19 cellular contexts compared by ENCODE assay signal in the genomic region with DNA sequence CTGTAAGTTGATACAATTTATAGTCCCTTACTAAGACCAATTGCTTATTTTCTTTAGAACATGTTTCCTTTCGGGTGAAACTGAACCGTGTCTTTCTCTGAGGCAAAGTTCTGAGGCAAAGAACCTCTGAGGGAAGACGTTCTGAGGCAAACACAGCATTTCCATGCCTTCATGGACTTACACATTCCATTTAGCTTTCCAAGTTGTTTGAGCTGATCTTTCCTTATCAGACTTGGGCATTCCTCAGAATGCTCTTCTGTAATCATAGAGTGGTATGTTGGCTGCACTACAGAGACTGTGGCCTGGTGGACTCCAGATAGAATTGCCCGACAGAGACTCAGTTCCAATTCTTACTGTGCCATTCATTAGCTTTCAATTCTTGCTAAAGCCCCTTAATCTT.
DNase-seq lines count a peak whose midpoint lies in the region; ATAC-seq, FAIRE-seq and TF ChIP-seq lines count a peak whose summit lies in the region.
"Had no signal": no experiment of that assay in that cellular context is flagged by ENCODE, and none has a peak within 500 bp of the region (broad histone marks: within the 10 kb centered on the region; RNA-seq: fewer than 3 reads in every experiment).

No MANE protein-coding gene starts in this region.

- peaks cover 21% of the 10 kb centered on the region for H3K27me3 Mint-ChIP-seq in osteocyte (ENCODE audit: unreplicated experiment)
- H3K27me3 Mint-ChIP-seq: stimulated activated memory B cell treated with anti-CD40 and anti-IgM and Interleukin-4, amounts not matched to agents 10 μg/mL and 1 μg/mL and 100 μg/mL, for 72 hours; type B pancreatic cell had no signal

- WGBS in SK-N-SH (ENCODE audit: low lambda C conversion rate): 8% methylated on average over 4 of the region's 4 CpGs
- 19 to 20% methylated on average over 4 of the region's 4 CpGs for WGBS in testis, 2 donors

- H3F3A ChIP-seq in SK-N-SH (replicated peaks; ENCODE audit: insufficient read depth): no peaks in the 10 kb centered on the region

- CTCF ChIA-PET in SK-N-SH (lab: Yijun Ruan, JAX): no interaction called here
- CTCF ChIA-PET in endothelial cell of umbilical vein (lab: Charles Lee): interaction anchor here (2.3 kb wide), 1 partner anchor 10 kb away, joined by 8 read pairs; no protein-coding TSS in a partner anchor

- dilution Hi-C loops in endothelial cell of umbilical vein (cut with MboI; ENCODE audit: extremely low pct_ligation_motif_present, low sequenced_read_pairs): no loop called here

- no peak for DNase-seq in SK-N-SH
- peak; percentile 4 for DNase-seq in endothelial cell of umbilical vein (ENCODE audit: low read depth, low spot score)
- no peak for DNase-seq in lower lobe of right lung
- peak; percentile 43 for DNase-seq in testis
- no peak for DNase-seq in hippocampal formation (lab: John Stamatoyannopoulos, UW)
- DNase-seq in osteocyte (ENCODE audit: extremely low spot score, unreplicated experiment): no peak
- DNase-seq: CD8-positive, alpha-beta T cell; Karpas-422; mammary epithelial cell; NCI-H1436 treated with DMSO at 0.1 percent for 48 hours; nucleus accumbens; PC-3; WERI-Rb-1 had no signal

- H3K4me1 Mint-ChIP-seq in osteocyte (ENCODE audit: unreplicated experiment): no peaks in the 10 kb centered on the region
- H3K4me1 Mint-ChIP-seq: stimulated activated memory B cell treated with anti-CD40 and anti-IgM and Interleukin-4, amounts not matched to agents 10 μg/mL and 1 μg/mL and 100 μg/mL, for 72 hours had no signal

- ATAC-seq in SK-N-SH treated with all-trans-retinoic acid at 6 μM for 48 hours (no peak), lower lobe of right lung (peak; percentile 81 to 94), HG02973 (IDR thresholded peaks at IDR 0.05; ENCODE audit: unreplicated experiment) (no peak)
- ATAC-seq: CD8-positive, alpha-beta T cell; PC-3; stimulated activated memory B cell treated with anti-CD40 and anti-IgM and Interleukin-4, amounts not matched to agents 10 μg/mL and 1 μg/mL and 100 μg/mL, for 72 hours had no signal

- H2AFZ ChIP-seq in SK-N-SH (ENCODE audit: low read depth): no peak overlapping the region
- H2AFZ ChIP-seq in endothelial cell of umbilical vein (ENCODE audit: low read depth, low read length): no peak overlapping the region

- H3K36me3 ChIP-seq in SK-N-SH (replicated peaks in 1 of 2; ENCODE audit: control insufficient read depth in 1 of 2, insufficient read depth in 2 of 2, low read length in 1 of 2): no peaks in the 10 kb centered on the region
- no peaks in the 10 kb centered on the region for H3K36me3 ChIP-seq in endothelial cell of umbilical vein (ENCODE audit: control insufficient read depth in 2 of 2, extremely low read depth in 1 of 2, insufficient read depth in 2 of 2, low read length in 2 of 2)
- H3K36me3 ChIP-seq in lower lobe of right lung: no peaks in the 10 kb centered on the region
- no peaks in the 10 kb centered on the region for H3K36me3 ChIP-seq in testis (ENCODE audit: low read depth, missing control alignments)
- H3K36me3 ChIP-seq: ascending aorta, WERI-Rb-1 had no signal

- peaks cover 4% of the 10 kb centered on the region; the same call in 1 of the 2 replicates for H3K9me2 ChIP-seq in SK-N-SH

- H4K20me1 ChIP-seq in SK-N-SH (ENCODE audit: insufficient read depth): no peaks in the 10 kb centered on the region
- no peaks in the 10 kb centered on the region for H4K20me1 ChIP-seq in endothelial cell of umbilical vein (replicated peaks; ENCODE audit: control insufficient read depth, extremely low read depth, insufficient read depth, low read length)

- intact Hi-C loops in endothelial cell of umbilical vein (cut with micrococcal nuclease) (no loop called here), lower lobe of right lung (cut with DNase I) (no loop called here), testis (cut with DNase I; ENCODE audit: low total_unique reads) (no loop called here)

- no peak overlapping the region for H3K9ac ChIP-seq in SK-N-SH
- H3K9ac ChIP-seq in endothelial cell of umbilical vein (replicated peaks; ENCODE audit: extremely low read depth, insufficient read depth, low read length): no peak overlapping the region

- no peak for FAIRE-seq in endothelial cell of umbilical vein (lab: Jason Lieb, UNC)

- no peak for TF ChIP-seq CTCF in SK-N-SH (IDR thresholded peaks at IDR 0.05)
- TF ChIP-seq CTCF in endothelial cell of umbilical vein (IDR thresholded peaks at IDR 0.05; ENCODE audit: extremely low read depth in 1 of 2, insufficient read depth in 1 of 2, low read depth in 1 of 2, low read length in 2 of 2): no peak
- no peak for TF ChIP-seq CTCF in lower lobe of right lung (IDR thresholded peaks at IDR 0.05)
- TF ChIP-seq CTCF in testis (IDR thresholded peaks at IDR 0.05): no peak
- no peak for TF ChIP-seq CTCF in osteocyte (IDR thresholded peaks at IDR 0.05)

- H3K4me2 ChIP-seq in SK-N-SH (no peak overlapping the region), endothelial cell of umbilical vein (ENCODE audit: insufficient read depth, low read length) (no peak overlapping the region)

- H3K79me2 ChIP-seq in SK-N-SH (ENCODE audit: insufficient read depth) (no peaks in the 10 kb centered on the region), endothelial cell of umbilical vein (ENCODE audit: control insufficient read depth, insufficient read depth, low read length) (no peaks in the 10 kb centered on the region)

- H3K27ac ChIP-seq in SK-N-SH (ENCODE audit: low read depth in 2 of 2, low read length in 1 of 2) (no peak overlapping the region), endothelial cell of umbilical vein (ENCODE audit: insufficient read depth, low read depth, low read length) (no peak overlapping the region), lower lobe of right lung (no peak overlapping the region), testis (peak overlapping the region in 1 of 2 donors; percentile 26)
- H3K27ac ChIP-seq: ascending aorta, skin epidermis, WERI-Rb-1 had no signal

- H3K27me3 ChIP-seq in SK-N-SH (ENCODE audit: insufficient read depth) (no peaks in the 10 kb centered on the region), endothelial cell of umbilical vein (ENCODE audit: control insufficient read depth in 2 of 2, insufficient read depth in 2 of 2, low read length in 2 of 2) (no peaks in the 10 kb centered on the region), lower lobe of right lung (ENCODE audit: low read depth) (no peaks in the 10 kb centered on the region), testis (no peaks in the 10 kb centered on the region)
- H3K27me3 ChIP-seq: ascending aorta had no signal

- TF ChIP-seq RAD21 in SK-N-SH (IDR thresholded peaks at IDR 0.05; ENCODE audit: low read length): no peak

- no peaks in the 10 kb centered on the region for H3K9me3 Mint-ChIP-seq in osteocyte (ENCODE audit: unreplicated experiment)
- H3K9me3 Mint-ChIP-seq: CD8-positive, alpha-beta T cell; stimulated activated memory B cell treated with anti-CD40 and anti-IgM and Interleukin-4, amounts not matched to agents 10 μg/mL and 1 μg/mL and 100 μg/mL, for 72 hours; type B pancreatic cell had no signal

- no peaks in the 10 kb centered on the region for H3K36me3 Mint-ChIP-seq in osteocyte (ENCODE audit: unreplicated experiment)
- H3K36me3 Mint-ChIP-seq: CD8-positive, alpha-beta T cell; stimulated activated memory B cell treated with anti-CD40 and anti-IgM and Interleukin-4, amounts not matched to agents 10 μg/mL and 1 μg/mL and 100 μg/mL, for 72 hours; type B pancreatic cell had no signal

- H3K4me3 Mint-ChIP-seq in osteocyte (ENCODE audit: unreplicated experiment): no peak overlapping the region
- H3K4me3 Mint-ChIP-seq: CD8-positive, alpha-beta T cell; stimulated activated memory B cell treated with anti-CD40 and anti-IgM and Interleukin-4, amounts not matched to agents 10 μg/mL and 1 μg/mL and 100 μg/mL, for 72 hours; type B pancreatic cell had no signal

- H3K9me3 ChIP-seq in SK-N-SH (no peaks in the 10 kb centered on the region), endothelial cell of umbilical vein (replicated peaks; ENCODE audit: control insufficient read depth, insufficient read depth, low read length) (no peaks in the 10 kb centered on the region), lower lobe of right lung (no peaks in the 10 kb centered on the region), testis (no peaks in the 10 kb centered on the region)
- H3K9me3 ChIP-seq: ascending aorta had no signal

- no TSS peak for BruUV-seq in endothelial cell of umbilical vein (replicated peaks; lab: Mats Ljungman, UMichigan)

- TF ChIP-seq POLR2A in endothelial cell of umbilical vein (IDR thresholded peaks at IDR 0.05; ENCODE audit: low read depth, low read length): no peak
- no peak for TF ChIP-seq POLR2A in testis (IDR thresholded peaks at IDR 0.05)

- no peaks in the 10 kb centered on the region for H3K9me1 ChIP-seq in endothelial cell of umbilical vein (replicated peaks; ENCODE audit: control insufficient read depth, extremely low read depth, insufficient read depth, low read length)

- POLR2A ChIA-PET in SK-N-SH (lab: Yijun Ruan, JAX): no interaction called here
- POLR2A ChIA-PET in endothelial cell of umbilical vein (lab: Charles Lee): no interaction called here

- H3K4me1 ChIP-seq in SK-N-SH (ENCODE audit: control insufficient read depth in 1 of 2, insufficient read depth in 2 of 2, low read depth in 1 of 2, low read length in 1 of 2): no peaks in the 10 kb centered on the region
- no peaks in the 10 kb centered on the region for H3K4me1 ChIP-seq in endothelial cell of umbilical vein (ENCODE audit: control insufficient read depth, extremely low read depth, insufficient read depth, low read length)
- peaks cover 12% of the 10 kb centered on the region for H3K4me1 ChIP-seq in lower lobe of right lung
- H3K4me1 ChIP-seq in testis: no peaks in the 10 kb centered on the region
- H3K4me1 ChIP-seq: ascending aorta had no signal

- H3K27ac Mint-ChIP-seq in osteocyte (ENCODE audit: unreplicated experiment): no peak overlapping the region
- H3K27ac Mint-ChIP-seq: CD8-positive, alpha-beta T cell; stimulated activated memory B cell treated with anti-CD40 and anti-IgM and Interleukin-4, amounts not matched to agents 10 μg/mL and 1 μg/mL and 100 μg/mL, for 72 hours; type B pancreatic cell had no signal

- no peak for TF ChIP-seq EP300 in SK-N-SH (IDR thresholded peaks at IDR 0.05; ENCODE audit: borderline replicate concordance in 1 of 2, low read depth in 1 of 2, low read length in 1 of 2)

- no peak overlapping the region for H3K4me3 ChIP-seq in SK-N-SH (ENCODE audit: low read depth in 2 of 2, low read length in 1 of 2)
- no peak overlapping the region for H3K4me3 ChIP-seq in endothelial cell of umbilical vein (replicated peaks in 1 of 3; ENCODE audit: insufficient read depth in 1 of 3, low read depth in 1 of 3, low read length in 3 of 3)
- no peak overlapping the region for H3K4me3 ChIP-seq in lower lobe of right lung
- H3K4me3 ChIP-seq in testis: no peak overlapping the region
- H3K4me3 ChIP-seq: ascending aorta, skin epidermis had no signal

TF ChIP-seq in SK-N-SH, 30 proteins besides CTCF, POLR2A, EP300 and RAD21 (continues in another document):
- TF ChIP-seq ELF1 (IDR thresholded peaks at IDR 0.05): no peak

TF ChIP-seq in endothelial cell of umbilical vein, 7 proteins besides CTCF, POLR2A, EP300 and RAD21 (continues in another document):
- TF ChIP-seq FOS (IDR thresholded peaks at IDR 0.05; ENCODE audit: borderline replicate concordance, insufficient read depth, low read length): no peak
- no peak for TF ChIP-seq GATA2 (IDR thresholded peaks at IDR 0.05; ENCODE audit: insufficient read depth, insufficient read length, low read depth, low read length)
- TF ChIP-seq EZH2 (IDR thresholded peaks at IDR 0.05; ENCODE audit: borderline replicate concordance, low read depth, low read length, severe bottlenecking): no peak

Comparison
In these comparisons a context has a peak if more than half of its experiments do, and no peak if none do; other contexts are left out.
1. ATAC-seq: peak in lower lobe of right lung (2 of 2); none in SK-N-SH treated with all-trans-retinoic acid at 6 μM for 48 hours (single experiment) and HG02973 (single experiment).
2. DNase-seq: peak in endothelial cell of umbilical vein (single experiment) and testis (single experiment); none in SK-N-SH (single experiment), lower lobe of right lung (single experiment), hippocampal formation (0 of 2) and osteocyte (single experiment).